ENCODE assay signal across 12 cellular contexts in the genomic region with DNA sequence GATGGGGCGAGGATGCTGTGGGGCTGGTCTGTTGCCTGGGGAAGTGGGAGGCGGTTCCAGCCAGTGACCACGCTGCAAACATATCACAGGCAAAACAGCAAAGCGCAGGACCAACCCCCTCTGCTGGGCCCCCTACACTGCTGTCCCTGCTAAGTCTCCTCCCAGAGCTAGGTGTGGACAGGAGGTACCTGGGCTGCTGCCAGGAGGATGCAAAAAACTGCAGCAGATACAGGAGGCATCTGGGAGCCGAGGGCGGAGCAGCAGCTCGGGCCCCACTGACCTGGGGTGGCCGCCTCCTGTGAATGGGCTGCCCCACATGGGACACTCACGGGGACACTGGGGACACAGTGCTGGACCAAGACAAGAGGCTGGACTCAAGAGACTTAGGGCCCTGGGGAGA.
"Had no signal": no experiment of that assay in that cellular context is flagged by ENCODE, and none has a peak within 500 bp of the region (broad histone marks: within the 10 kb centered on the region; RNA-seq: fewer than 3 reads in every experiment).

No MANE protein-coding gene starts in this region.

- H3K4me3 ChIP-seq: esophagus squamous epithelium, left ventricle myocardium inferior, mucosa of descending colon, pancreas, prostate gland, testis, transverse colon had no signal

- H3K27me3 ChIP-seq: testis had no signal

- H3K36me3 ChIP-seq: brain microvascular endothelial cell, esophagus squamous epithelium, left ventricle myocardium inferior, pancreas, prostate gland, transverse colon, WERI-Rb-1 had no signal

- FAIRE-seq: astrocyte, pancreas had no signal

- H3K9me3 ChIP-seq: pancreas, prostate gland, testis had no signal

- H3K27ac ChIP-seq: brain microvascular endothelial cell, epithelial cell of prostate, esophagus squamous epithelium, left ventricle myocardium inferior, pancreas, prostate gland, testis, transverse colon, WERI-Rb-1 had no signal

- H3K4me1 ChIP-seq: pancreas, prostate gland, testis had no signal

- DNase-seq: T1000 had no signal
